In the genomic region with DNA sequence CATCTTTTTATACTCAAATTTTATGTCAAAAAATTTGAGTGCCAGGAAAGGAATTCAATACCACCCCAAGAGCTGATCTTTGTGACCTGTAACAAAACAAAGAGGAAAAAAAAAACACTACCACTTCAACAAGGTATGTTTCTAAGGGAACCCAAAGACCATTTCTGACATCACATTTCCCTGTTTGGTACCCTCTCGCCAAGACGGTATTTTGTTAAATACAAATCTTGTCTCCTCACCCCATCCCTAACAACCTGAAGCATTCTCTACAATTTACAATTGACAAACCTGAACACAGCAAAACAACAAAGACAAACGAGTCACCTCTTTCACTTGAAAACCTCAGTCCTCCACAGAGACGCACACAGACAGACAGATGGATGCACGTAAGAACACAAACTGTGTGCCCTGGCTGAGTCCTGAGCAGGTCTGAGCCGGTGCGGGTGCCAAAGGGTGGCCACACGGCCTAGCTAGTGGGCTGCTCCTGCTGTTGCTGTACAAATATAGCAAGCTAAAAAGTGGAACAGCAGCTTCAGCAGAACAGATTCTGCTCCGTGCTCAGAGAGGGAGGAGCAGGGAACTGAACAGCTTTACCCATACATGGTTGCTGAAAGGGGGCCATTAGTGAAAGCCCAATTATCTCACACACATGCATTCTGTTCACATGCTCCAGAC, we compare ENCODE assay signal across 8 cellular contexts. TPM values are rescaled to one million over a fixed set of nuclear protein-coding genes. Genes with fewer than 3 reads are reported as not detected.
DNase-seq lines count a peak whose midpoint lies in the region; ATAC-seq and TF ChIP-seq lines count a peak whose summit lies in the region.

No MANE protein-coding gene starts in this region.

- H3K27me3 ChIP-seq in esophagus squamous epithelium: no peaks in the 10 kb centered on the region
- no peaks in the 10 kb centered on the region for H3K27me3 ChIP-seq in neuron (ENCODE audit: insufficient read depth, low read length)

- TF ChIP-seq POLR2A in esophagus squamous epithelium (IDR thresholded peaks at IDR 0.05): no peak

- no peak for TF ChIP-seq CTCF in activated B cell treated with CpG ODN at 0.5 μM for 24 hours (IDR thresholded peaks at IDR 0.05)
- no peak for TF ChIP-seq CTCF in esophagus squamous epithelium (IDR thresholded peaks at IDR 0.05)

- H3K4me1 ChIP-seq in esophagus squamous epithelium (peaks cover 18 to 86% (median 44%) of the 10 kb centered on the region in 3 donors), neuron (ENCODE audit: insufficient read depth, low read length) (peaks cover 32% of the 10 kb centered on the region)

- peaks cover 14% of the 10 kb centered on the region for H3K36me3 Mint-ChIP-seq in activated naive CD4-positive, alpha-beta T cell treated with anti-CD3 and anti-CD28 coated beads, Interleukin-2, amount 10 ng/mL, durations not matched to agents 7 days and 5 days
- H3K36me3 Mint-ChIP-seq in activated B cell treated with CpG ODN at 0.5 μM for 24 hours (ENCODE audit: low read depth): peaks cover 19% of the 10 kb centered on the region

- peak overlapping the region; percentile 84 for H3K27ac Mint-ChIP-seq in activated naive CD4-positive, alpha-beta T cell treated with anti-CD3 and anti-CD28 coated beads, Interleukin-2, amount 10 ng/mL, durations not matched to agents 7 days and 5 days
- peak overlapping the region; percentile 85 for H3K27ac Mint-ChIP-seq in activated B cell treated with CpG ODN at 0.5 μM for 24 hours

- H3K36me3 ChIP-seq in esophagus squamous epithelium (peaks cover 0 to 17% (median 0%) of the 10 kb centered on the region in 3 donors), neuron (ENCODE audit: insufficient read depth, low read length) (peaks cover 7% of the 10 kb centered on the region)

- peak; percentile 25 for DNase-seq in activated naive CD4-positive, alpha-beta T cell treated with anti-CD3 and anti-CD28 coated beads, Interleukin-2, amount 10 ng/mL, durations not matched to agents 7 days and 5 days
- no peak for DNase-seq in activated naive CD4-positive, alpha-beta T cell (lab: John Stamatoyannopoulos, UW)
- DNase-seq in activated B cell treated with CpG ODN at 0.5 μM for 24 hours (no peak), esophagus squamous epithelium (lab: John Stamatoyannopoulos, UW) (no peak), iPS-NIHi11 (ENCODE audit: low spot score) (no peak)

- ATAC-seq in activated B cell treated with CpG ODN at 0.5 μM for 24 hours (ENCODE audit: low read depth) (peak; percentile 13), HG03439 (IDR thresholded peaks at IDR 0.05; ENCODE audit: unreplicated experiment) (no peak), GM18520 (IDR thresholded peaks at IDR 0.05; ENCODE audit: unreplicated experiment) (no peak)

- 23 to 28% methylated on average over 9 of the region's 9 CpGs for WGBS in esophagus squamous epithelium, 2 donors

- no peaks in the 10 kb centered on the region for H3K27me3 Mint-ChIP-seq in activated naive CD4-positive, alpha-beta T cell treated with anti-CD3 and anti-CD28 coated beads, Interleukin-2, amount 10 ng/mL, durations not matched to agents 7 days and 5 days
- no peaks in the 10 kb centered on the region for H3K27me3 Mint-ChIP-seq in activated B cell treated with CpG ODN at 0.5 μM for 24 hours

- H3K9me3 ChIP-seq in esophagus squamous epithelium (no peaks in the 10 kb centered on the region), neuron (ENCODE audit: low read length) (no peaks in the 10 kb centered on the region)

- H2AFZ ChIP-seq in neuron (ENCODE audit: low read depth, low read length): no peak overlapping the region

- H3K9me3 Mint-ChIP-seq in activated naive CD4-positive, alpha-beta T cell treated with anti-CD3 and anti-CD28 coated beads, Interleukin-2, amount 10 ng/mL, durations not matched to agents 7 days and 5 days: no peaks in the 10 kb centered on the region
- H3K9me3 Mint-ChIP-seq in activated B cell treated with CpG ODN at 0.5 μM for 24 hours: no peaks in the 10 kb centered on the region

- H3K4me3 Mint-ChIP-seq in activated naive CD4-positive, alpha-beta T cell treated with anti-CD3 and anti-CD28 coated beads, Interleukin-2, amount 10 ng/mL, durations not matched to agents 7 days and 5 days: peak overlapping the region; percentile 9
- peak overlapping the region; percentile 65 for H3K4me3 Mint-ChIP-seq in activated B cell treated with CpG ODN at 0.5 μM for 24 hours

- H3K4me3 ChIP-seq in esophagus squamous epithelium: peak overlapping the region in 3 of 4 donors; percentile 21 to 49 (median 26)
- H3K4me3 ChIP-seq in neuron (ENCODE audit: low read length): peak overlapping the region; percentile 6

- intact Hi-C loops in activated B cell treated with CpG ODN at 0.5 μM for 24 hours (cut with micrococcal nuclease): loop anchor here (1.0 kb wide), 1 partner anchor 9 kb away; no protein-coding TSS in a partner anchor
- intact Hi-C loops in esophagus squamous epithelium (cut with DNase I): no loop called here

- peaks cover 46% of the 10 kb centered on the region for H3K4me1 Mint-ChIP-seq in activated naive CD4-positive, alpha-beta T cell treated with anti-CD3 and anti-CD28 coated beads, Interleukin-2, amount 10 ng/mL, durations not matched to agents 7 days and 5 days
- peaks cover 62% of the 10 kb centered on the region for H3K4me1 Mint-ChIP-seq in activated B cell treated with CpG ODN at 0.5 μM for 24 hours

- H3K27ac ChIP-seq in esophagus squamous epithelium: peak overlapping the region; percentile 45 to 77 (median 76)

- CTCF ChIA-PET in activated naive CD4-positive, alpha-beta T cell treated with anti-CD3 and anti-CD28 coated beads, Interleukin-2, amount 10 ng/mL, durations not matched to agents 7 days and 5 days (lab: Charles Lee): interaction anchor here (1.0 kb wide), 1 partner anchor 20 kb away, joined by 4 read pairs; no protein-coding TSS in a partner anchor
- CTCF ChIA-PET in activated B cell treated with CpG ODN at 0.5 μM for 24 hours (lab: Charles Lee): no interaction called here

- POLR2A ChIA-PET in activated B cell treated with CpG ODN at 0.5 μM for 24 hours (lab: Charles Lee): interaction anchor here (1.2 to 1.5 kb wide), 2 partner anchors 29 to 54 kb away, joined by 3 to 5 read pairs; a partner anchor contains a TSS

RNA-seq across cellular contexts. Expression of a gene that starts 28.6 kb away (rescaled TPM):
- total RNA-seq in activated B cell treated with CpG ODN at 0.5 μM for 24 hours (129 and 136 TPM in 2 replicates), esophagus squamous epithelium (10 to 100 TPM; 50.4 to 88.9 (median 64.1) TPM)

RNA-seq across cellular contexts. Expression of a gene that starts 41.1 kb away (rescaled TPM):
- total RNA-seq in activated B cell treated with CpG ODN at 0.5 μM for 24 hours (27.1 and 32.8 TPM in 2 replicates), esophagus squamous epithelium (10 to 100 TPM; 67.7 to 92.3 (median 78.7) TPM)

RNA-seq across cellular contexts. Expression of a gene that starts 54.4 kb away (rescaled TPM):
- total RNA-seq in activated B cell treated with CpG ODN at 0.5 μM for 24 hours (19.5 and 20.4 TPM in 2 replicates), esophagus squamous epithelium (10 to 100 TPM; 12.4 to 22.7 (median 16.0) TPM)

RNA-seq across cellular contexts. Expression of a gene that starts 54.5 kb away (rescaled TPM):
- 95.9 and 102 TPM in 2 replicates for total RNA-seq in activated B cell treated with CpG ODN at 0.5 μM for 24 hours
- total RNA-seq in esophagus squamous epithelium: 10 to 100 TPM; 65.5 to 89.9 (median 83.6) TPM
